In the genomic region with DNA sequence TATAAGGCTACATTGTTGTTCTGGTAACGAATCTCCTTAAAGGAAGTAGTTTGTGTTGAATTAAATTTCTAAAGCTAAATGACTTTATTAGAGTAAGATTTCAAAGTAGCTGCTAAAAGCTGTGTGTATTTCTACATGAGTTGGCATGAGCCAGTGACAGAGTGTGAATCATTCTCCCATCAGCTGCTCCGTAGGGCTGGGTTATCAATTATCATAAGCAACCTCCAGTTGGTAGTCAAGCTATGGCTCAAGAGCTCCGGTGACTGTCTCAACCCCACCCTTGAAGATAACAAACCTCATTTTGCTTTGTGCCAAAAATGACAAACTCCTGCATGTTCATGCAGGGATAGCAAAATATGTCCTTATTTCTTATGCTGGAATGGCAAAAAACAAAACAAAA, we compare ENCODE assay signal across 17 cellular contexts.
A peak's percentile ranks its signal among the peaks of the same experiment; 100 is the strongest.
DNase-seq lines count a peak whose midpoint lies in the region; ATAC-seq and TF ChIP-seq lines count a peak whose summit lies in the region.
"Had no signal": no experiment of that assay in that cellular context is flagged by ENCODE, and none has a peak within 500 bp of the region (broad histone marks: within the 10 kb centered on the region; RNA-seq: fewer than 3 reads in every experiment).

No MANE protein-coding gene starts in this region.

- TF ChIP-seq EP300 in ovary (IDR thresholded peaks at IDR 0.05) = no peak

- H3K4me3 ChIP-seq in astrocyte of the spinal cord (ENCODE audit: low read depth, low read length) = no peak overlapping the region
- no peak overlapping the region for H3K4me3 ChIP-seq in CD8-positive, alpha-beta T cell (ENCODE audit: low read depth, low read length)
- H3K4me3 ChIP-seq in ovary = no peak overlapping the region
- H3K4me3 ChIP-seq: BLaER1, breast epithelium, lower lobe of right lung, SJSA1 had no signal

- WGBS in ovary, 3 donors = 12 to 18% (median 16%) methylated on average over 3 of the region's 3 CpGs

- H3K4me1 Mint-ChIP-seq in CD8-positive, alpha-beta T cell (ENCODE audit: low read depth) = no peaks in the 10 kb centered on the region
- H3K4me1 Mint-ChIP-seq: stimulated activated effector memory CD8-positive, alpha-beta T cell treated with anti-CD3 and anti-CD28 coated beads, Interleukin-12 subunit alpha, Interleukin-12 subunit beta, amount 100 ng/mL, for 72 hours had no signal

- peak; percentile 29 for DNase-seq in AG08395 (ENCODE audit: low spot score)
- peak in 64 of 76 experiments; percentile 2 to 84 (median 45) for DNase-seq in HUDEP-2 (lab: John Stamatoyannopoulos, UW; ENCODE audit: unreplicated experiment in 76 of 76)
- peak; percentile 25 for DNase-seq in astrocyte of the spinal cord (ENCODE audit: low read depth, low spot score)
- peak; percentile 11 for DNase-seq in hepatic stellate cell (ENCODE audit: low spot score)
- no peak for DNase-seq in CD8-positive, alpha-beta T cell
- DNase-seq in T-helper 1 cell = no peak
- no peak for DNase-seq in RPMI8226
- DNase-seq in ovary = no peak
- DNase-seq: lower lobe of right lung; MM.1S; NCI-H510A; stimulated activated CD4-positive, alpha-beta T cell treated with anti-CD3 and anti-CD28 coated beads, Interleukin-1b, Interleukin-23, amount 100 ng/mL, for 48 hours had no signal

- H3K27me3 ChIP-seq in CD8-positive, alpha-beta T cell (ENCODE audit: insufficient read depth, low read length) = no peaks in the 10 kb centered on the region
- H3K27me3 ChIP-seq in ovary = no peaks in the 10 kb centered on the region
- H3K27me3 ChIP-seq: BLaER1, breast epithelium, SJSA1 had no signal

- intact Hi-C loops in CD8-positive, alpha-beta T cell (cut with DNase I, micrococcal nuclease) = no loop called here
- intact Hi-C loops in ovary (cut with DNase I) = no loop called here

- TF ChIP-seq CTCF in astrocyte of the spinal cord (IDR thresholded peaks at IDR 0.05; ENCODE audit: low read depth, low read length) (no peak), ovary (IDR thresholded peaks at IDR 0.05) (no peak)
- no peak for TF ChIP-seq CTCF in CD8-positive, alpha-beta T cell (IDR thresholded peaks at IDR 0.05)

- H3K36me3 ChIP-seq in CD8-positive, alpha-beta T cell (ENCODE audit: insufficient read depth, low read length) = no peaks in the 10 kb centered on the region
- H3K36me3 ChIP-seq in ovary = no peaks in the 10 kb centered on the region
- H3K36me3 ChIP-seq: BLaER1, breast epithelium, lower lobe of right lung, SJSA1 had no signal

- CTCF ChIA-PET in CD8-positive, alpha-beta T cell (lab: Charles Lee) = no interaction called here

- POLR2A ChIA-PET in CD8-positive, alpha-beta T cell (lab: Charles Lee) = no interaction called here

- H3K27me3 Mint-ChIP-seq in CD8-positive, alpha-beta T cell (ENCODE audit: low read depth) = no peaks in the 10 kb centered on the region

- TF ChIP-seq POLR2A in ovary (IDR thresholded peaks at IDR 0.05) = no peak

- in situ Hi-C loops in astrocyte of the spinal cord (cut with HindIII; ENCODE audit: low sequenced_read_pairs) = no loop called here

- no peaks in the 10 kb centered on the region for H3K9me3 ChIP-seq in CD8-positive, alpha-beta T cell (ENCODE audit: low read length)
- H3K9me3 ChIP-seq in ovary = no peaks in the 10 kb centered on the region
- H3K9me3 ChIP-seq: BLaER1, breast epithelium, lower lobe of right lung, SJSA1 had no signal

- no peak overlapping the region for H3K4me3 Mint-ChIP-seq in CD8-positive, alpha-beta T cell
- H3K4me3 Mint-ChIP-seq: activated T-helper 1 cell treated with anti-CD3 and anti-CD28 coated beads, Interleukin-12 subunit alpha, Interleukin-12 subunit beta, Interleukin-2, Interleukin-4 antibody, amounts not matched to agents 30 ng/mL and 10 ng/mL and 1 ng/mL, durations not matched to agents 14 hours and 24 hours and 36 hours; stimulated activated effector memory CD8-positive, alpha-beta T cell treated with anti-CD3 and anti-CD28 coated beads, Interleukin-12 subunit alpha, Interleukin-12 subunit beta, amount 100 ng/mL, for 72 hours had no signal

- H3K27ac Mint-ChIP-seq in CD8-positive, alpha-beta T cell = no peak overlapping the region
- H3K27ac Mint-ChIP-seq: activated T-helper 1 cell treated with anti-CD3 and anti-CD28 coated beads, Interleukin-12 subunit alpha, Interleukin-12 subunit beta, Interleukin-2, Interleukin-4 antibody, amounts not matched to agents 30 ng/mL and 10 ng/mL and 1 ng/mL, durations not matched to agents 14 hours and 24 hours and 36 hours; stimulated activated effector memory CD8-positive, alpha-beta T cell treated with anti-CD3 and anti-CD28 coated beads, Interleukin-12 subunit alpha, Interleukin-12 subunit beta, amount 100 ng/mL, for 72 hours had no signal

- no peak for ATAC-seq in CD8-positive, alpha-beta T cell
- ATAC-seq: lower lobe of right lung; stimulated activated effector memory CD8-positive, alpha-beta T cell treated with anti-CD3 and anti-CD28 coated beads, Interleukin-12 subunit alpha, Interleukin-12 subunit beta, amount 100 ng/mL, for 72 hours had no signal

- no peaks in the 10 kb centered on the region for H3K4me1 ChIP-seq in CD8-positive, alpha-beta T cell (ENCODE audit: insufficient read depth, low read length)
- H3K4me1 ChIP-seq in ovary (ENCODE audit: insufficient read depth) = peaks cover 2% of the 10 kb centered on the region
- H3K4me1 ChIP-seq: BLaER1, breast epithelium, lower lobe of right lung, SJSA1 had no signal

- no peaks in the 10 kb centered on the region for H3K36me3 Mint-ChIP-seq in CD8-positive, alpha-beta T cell
- H3K36me3 Mint-ChIP-seq: stimulated activated effector memory CD8-positive, alpha-beta T cell treated with anti-CD3 and anti-CD28 coated beads, Interleukin-12 subunit alpha, Interleukin-12 subunit beta, amount 100 ng/mL, for 72 hours had no signal

- H3K27ac ChIP-seq in CD8-positive, alpha-beta T cell (ENCODE audit: low read depth, low read length) = no peak overlapping the region
- H3K27ac ChIP-seq in ovary = no peak overlapping the region
- H3K27ac ChIP-seq: BLaER1, breast epithelium, lower lobe of right lung, SJSA1 had no signal

- no peaks in the 10 kb centered on the region for H3K9me3 Mint-ChIP-seq in CD8-positive, alpha-beta T cell
- H3K9me3 Mint-ChIP-seq: activated T-helper 1 cell treated with anti-CD3 and anti-CD28 coated beads, Interleukin-12 subunit alpha, Interleukin-12 subunit beta, Interleukin-2, Interleukin-4 antibody, amounts not matched to agents 30 ng/mL and 10 ng/mL and 1 ng/mL, durations not matched to agents 14 hours and 24 hours and 36 hours had no signal

Comparison
In these comparisons a context has a peak if more than half of its experiments do, and no peak if none do; other contexts are left out.
1. DNase-seq: peak in AG08395 (single experiment), HUDEP-2 (64 of 76), astrocyte of the spinal cord (single experiment) and hepatic stellate cell (single experiment); none in CD8-positive, alpha-beta T cell (0 of 7), T-helper 1 cell (0 of 5), RPMI8226 (single experiment) and ovary (0 of 5).